Comparison of ENCODE assay signal across 13 cellular contexts in genomic region chr20:13681248-13682125, GRCh38. TPM values are rescaled to one million over a fixed set of nuclear protein-coding genes. Genes with fewer than 3 reads are reported as not detected.
A peak's percentile ranks its signal among the peaks of the same experiment; 100 is the strongest.
DNase-seq lines count a peak whose midpoint lies in the region; ATAC-seq, FAIRE-seq and TF ChIP-seq lines count a peak whose summit lies in the region.
"Had no signal": no experiment of that assay in that cellular context is flagged by ENCODE, and none has a peak within 500 bp of the region (broad histone marks: within the 10 kb centered on the region; RNA-seq: fewer than 3 reads in every experiment).

No MANE protein-coding gene starts in this region.

- H3K27me3 ChIP-seq in bronchial epithelial cell (ENCODE audit: control insufficient read depth, insufficient read depth, low read length) = no peaks in the 10 kb centered on the region
- H3K27me3 ChIP-seq: cardiac muscle cell, SJSA1 had no signal

- H3K36me3 ChIP-seq in bronchial epithelial cell (ENCODE audit: control insufficient read depth, insufficient read depth, low read length) = no peaks in the 10 kb centered on the region
- H3K36me3 ChIP-seq: cardiac muscle cell, SJSA1 had no signal

- TF ChIP-seq CTCF in GM13976 (IDR thresholded peaks at IDR 0.05; ENCODE audit: borderline replicate concordance, control extremely low read depth, extremely low read depth, insufficient read depth, missing control alignments) = no peak
- no peak for TF ChIP-seq CTCF in bronchial epithelial cell (IDR thresholded peaks at IDR 0.05; ENCODE audit: insufficient read depth, low read length, severe bottlenecking)

- H3K4me3 ChIP-seq in bronchial epithelial cell (ENCODE audit: low read depth, low read length) = no peak overlapping the region
- H3K4me3 ChIP-seq: cardiac muscle cell, SJSA1 had no signal

- ATAC-seq in GM21381 (IDR thresholded peaks at IDR 0.05; ENCODE audit: unreplicated experiment) (peak; percentile 63), HG03135 (IDR thresholded peaks at IDR 0.05; ENCODE audit: unreplicated experiment) (peak; percentile 69)
- ATAC-seq: naive thymus-derived CD4-positive, alpha-beta T cell had no signal

- in situ Hi-C loops in GM13976 (cut with MboI; ENCODE audit: low sequenced_read_pairs, unreplicated experiment) = no loop called here

- TF ChIP-seq POLR2A in H54 (IDR thresholded peaks at IDR 0.05; ENCODE audit: low read depth, low read length) = no peak

- DNase-seq in GM13976 (ENCODE audit: low spot score) = peak; percentile 38
- DNase-seq in bronchial epithelial cell (ENCODE audit: low read depth) = peak; percentile 18
- DNase-seq in NCI-H82 (lab: John Stamatoyannopoulos, UW) = no peak
- no peak for DNase-seq in H54 (ENCODE audit: insufficient read length, low spot score)
- no peak for DNase-seq in amygdala (lab: John Stamatoyannopoulos, UW)
- no peak for DNase-seq in cerebellum (ENCODE audit: low spot score)
- DNase-seq: hypothalamus; naive thymus-derived CD4-positive, alpha-beta T cell; NCI-H1930 had no signal

- FAIRE-seq in bronchial epithelial cell (lab: Jason Lieb, UNC) = no peak
- FAIRE-seq in H54 (lab: Jason Lieb, UNC) = no peak

RNA-seq across cellular contexts. Expression of gene TASP1, which starts 42.8 kb away (rescaled TPM):
- total RNA-seq in bronchial epithelial cell (16.0 and 18.7 TPM in 2 replicates), cerebellum (24.4 TPM)

Comparison
In these comparisons a context has a peak if more than half of its experiments do, and no peak if none do; other contexts are left out.
1. DNase-seq: peak in GM13976 (single experiment) and bronchial epithelial cell (single experiment); none in NCI-H82 (single experiment), H54 (single experiment), amygdala (0 of 56) and cerebellum (single experiment).